In the genomic region with DNA sequence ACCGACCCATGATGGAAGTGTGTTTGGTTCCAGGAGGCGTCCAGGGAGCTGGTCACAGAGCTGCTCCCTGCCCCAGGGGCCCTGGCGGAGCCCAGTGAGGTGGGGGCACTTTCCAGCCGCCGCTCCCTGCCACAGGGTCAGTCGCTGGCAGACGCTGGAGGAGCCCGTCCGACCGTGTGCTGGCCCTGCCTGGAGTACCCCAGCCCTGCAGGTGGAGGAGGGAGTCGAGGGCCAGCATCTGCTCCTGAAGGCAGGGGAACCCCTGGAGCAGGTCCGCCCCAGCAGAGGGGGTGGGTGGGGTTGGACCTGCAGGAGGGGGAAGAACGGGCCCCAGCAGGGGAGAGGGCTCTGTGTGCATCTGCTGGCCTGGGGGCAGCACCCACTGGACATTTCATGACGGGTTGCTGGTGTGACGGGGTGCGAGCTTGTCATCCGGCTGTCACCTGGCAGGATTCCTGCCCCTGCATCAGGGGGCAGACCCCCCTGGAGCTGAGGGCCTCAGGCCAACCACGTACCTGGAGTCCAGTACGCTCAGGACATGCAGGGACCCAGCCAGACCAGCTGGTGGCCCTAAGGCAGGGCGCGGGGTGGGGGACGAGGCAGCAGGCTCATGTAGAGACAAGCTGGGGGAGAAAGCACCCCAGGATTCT, we compare ENCODE assay signal across 2 cellular contexts.
TF ChIP-seq lines count a peak whose summit lies in the region.

No MANE protein-coding gene starts in this region.

TF ChIP-seq in HCT116, 20 proteins besides CTCF, POLR2A, EP300 and RAD21:
- TF ChIP-seq EZH2 (IDR thresholded peaks at IDR 0.05): no peak
- no peak for TF ChIP-seq CBX3 (IDR thresholded peaks at IDR 0.05; ENCODE audit: low read depth)
- TF ChIP-seq CEBPB (IDR thresholded peaks at IDR 0.05; ENCODE audit: low read depth): no peak
- TF ChIP-seq, protein P1, sequence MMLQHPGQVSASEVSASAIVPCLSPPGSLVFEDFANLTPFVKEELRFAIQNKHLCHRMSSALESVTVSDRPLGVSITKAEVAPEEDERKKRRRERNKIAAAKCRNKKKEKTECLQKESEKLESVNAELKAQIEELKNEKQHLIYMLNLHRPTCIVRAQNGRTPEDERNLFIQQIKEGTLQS (IDR thresholded peaks at IDR 0.05): no peak
- no peak for TF ChIP-seq ZNF274 (IDR thresholded peaks at IDR 0.05; ENCODE audit: low read depth, low read length)
- no peak for TF ChIP-seq SP1 (IDR thresholded peaks at IDR 0.05; ENCODE audit: low read depth)
- no peak for TF ChIP-seq EGR1 (IDR thresholded peaks at IDR 0.05; ENCODE audit: low read depth)
- TF ChIP-seq, protein P2, sequence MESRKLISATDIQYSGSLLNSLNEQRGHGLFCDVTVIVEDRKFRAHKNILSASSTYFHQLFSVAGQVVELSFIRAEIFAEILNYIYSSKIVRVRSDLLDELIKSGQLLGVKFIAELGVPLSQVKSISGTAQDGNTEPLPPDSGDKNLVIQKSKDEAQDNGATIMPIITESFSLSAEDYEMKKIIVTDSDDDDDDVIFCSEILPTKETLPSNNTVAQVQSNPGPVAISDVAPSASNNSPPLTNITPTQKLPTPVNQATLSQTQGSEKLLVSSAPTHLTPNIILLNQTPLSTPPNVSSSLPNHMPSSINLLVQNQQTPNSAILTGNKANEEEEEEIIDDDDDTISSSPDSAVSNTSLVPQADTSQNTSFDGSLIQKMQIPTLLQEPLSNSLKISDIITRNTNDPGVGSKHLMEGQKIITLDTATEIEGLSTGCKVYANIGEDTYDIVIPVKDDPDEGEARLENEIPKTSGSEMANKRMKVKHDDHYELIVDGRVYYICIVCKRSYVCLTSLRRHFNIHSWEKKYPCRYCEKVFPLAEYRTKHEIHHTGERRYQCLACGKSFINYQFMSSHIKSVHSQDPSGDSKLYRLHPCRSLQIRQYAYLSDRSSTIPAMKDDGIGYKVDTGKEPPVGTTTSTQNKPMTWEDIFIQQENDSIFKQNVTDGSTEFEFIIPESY (IDR thresholded peaks at IDR 0.05; ENCODE audit: extremely low read depth, insufficient replicate concordance, low read length): no peak
- TF ChIP-seq POLR2AphosphoS5 (IDR thresholded peaks at IDR 0.05; ENCODE audit: low read depth, low read length): no peak
- TF ChIP-seq FOSL1 (IDR thresholded peaks at IDR 0.05; ENCODE audit: low read depth): no peak
- no peak for TF ChIP-seq YY1 (IDR thresholded peaks at IDR 0.05; ENCODE audit: extremely low read depth, insufficient replicate concordance, low read depth, low read length)
- TF ChIP-seq ELF1 (IDR thresholded peaks at IDR 0.05; ENCODE audit: borderline replicate concordance, low read depth): no peak
- TF ChIP-seq JUND (IDR thresholded peaks at IDR 0.05): no peak

TF ChIP-seq in H1, 55 proteins besides CTCF, POLR2A, EP300 and RAD21:
- TF ChIP-seq CEBPB (IDR thresholded peaks at IDR 0.05; ENCODE audit: low read depth, low read length) (no peak), CHD2 (IDR thresholded peaks at IDR 0.05; ENCODE audit: low read length) (no peak), SUZ12 (IDR thresholded peaks at IDR 0.05; ENCODE audit: low read length) (no peak)
